8 cellular contexts compared by ENCODE assay signal in the genomic region with DNA sequence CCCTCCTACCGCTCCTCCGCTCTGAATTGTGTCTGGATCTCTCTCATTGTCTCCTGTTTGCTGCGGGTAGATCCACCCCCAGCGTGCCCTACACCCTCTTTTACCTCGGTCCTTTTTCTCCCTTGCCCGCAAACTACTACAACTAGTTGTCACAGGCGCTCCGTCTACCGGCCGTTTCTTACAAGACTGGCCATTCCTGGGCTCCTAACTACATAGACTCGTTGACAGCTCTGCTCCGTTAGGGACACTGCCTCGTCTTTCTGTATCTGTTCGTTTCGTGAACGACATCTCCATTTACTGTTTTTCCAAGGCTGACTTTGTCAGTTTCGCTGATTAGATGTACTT. TPM values are rescaled to one million over a fixed set of nuclear protein-coding genes. Genes with fewer than 3 reads are reported as not detected.
DNase-seq lines count a peak whose midpoint lies in the region; ATAC-seq and TF ChIP-seq lines count a peak whose summit lies in the region.

No MANE protein-coding gene starts in this region.

- H3K4me3 ChIP-seq in foreskin fibroblast (ENCODE audit: low read depth in 1 of 2, low read length in 2 of 2), result peak overlapping the region; percentile 63 to 76

- H3K36me3 Mint-ChIP-seq in activated T-cell treated with anti-CD3 and anti-CD28 coated beads, Interleukin-2, amount 50 U/mL, for 72 hours (ENCODE audit: insufficient read depth in 2 of 2), result peaks cover 4 to 7% of the 10 kb centered on the region in 2 donors
- peaks cover under 1% of the 10 kb centered on the region for H3K36me3 Mint-ChIP-seq in nephron (ENCODE audit: low read depth)

- DNase-seq in activated naive CD4-positive, alpha-beta T cell treated with Interleukin-2 at 50 U/mL for 16 hours, result peak; percentile 31
- no peak for DNase-seq in activated naive CD4-positive, alpha-beta T cell (lab: John Stamatoyannopoulos, UW)
- DNase-seq in NAMALWA (ENCODE audit: low spot score) (peak; percentile 68), foreskin fibroblast (peak; percentile 39 to 73), NCI-H1930 (lab: John Stamatoyannopoulos, UW) (no peak)
- DNase-seq in activated T-cell treated with anti-CD3 and anti-CD28 coated beads, Interleukin-2, amount 50 U/mL, for 72 hours, result peak; percentile 33 to 43

- peak; percentile 33 for ATAC-seq in HG02610 (IDR thresholded peaks at IDR 0.05; ENCODE audit: unreplicated experiment)
- peak; percentile 47 to 48 for ATAC-seq in activated T-cell treated with anti-CD3 and anti-CD28 coated beads, Interleukin-2, amount 50 U/mL, for 72 hours (replicated peaks in 1 of 2)

- H3K4me1 Mint-ChIP-seq in activated T-cell treated with anti-CD3 and anti-CD28 coated beads, Interleukin-2, amount 50 U/mL, for 72 hours (ENCODE audit: low read depth), result peaks cover 31% of the 10 kb centered on the region
- peaks cover 10% of the 10 kb centered on the region for H3K4me1 Mint-ChIP-seq in nephron

- H3K9me3 Mint-ChIP-seq in activated T-cell treated with anti-CD3 and anti-CD28 coated beads, Interleukin-2, amount 50 U/mL, for 72 hours, result no peaks in the 10 kb centered on the region
- H3K9me3 Mint-ChIP-seq in nephron, result no peaks in the 10 kb centered on the region

- no peaks in the 10 kb centered on the region for H3K27me3 Mint-ChIP-seq in activated T-cell treated with anti-CD3 and anti-CD28 coated beads, Interleukin-2, amount 50 U/mL, for 72 hours (ENCODE audit: low read depth)
- peaks cover 19% of the 10 kb centered on the region for H3K27me3 Mint-ChIP-seq in nephron (ENCODE audit: low read depth)

- peak overlapping the region; percentile 89 to 100 for H3K4me3 Mint-ChIP-seq in activated T-cell treated with anti-CD3 and anti-CD28 coated beads, Interleukin-2, amount 50 U/mL, for 72 hours
- H3K4me3 Mint-ChIP-seq in nephron, result peak overlapping the region; percentile 96 to 99 (median 96)

- peak overlapping the region; percentile 72 for H3K27ac Mint-ChIP-seq in activated T-cell treated with anti-CD3 and anti-CD28 coated beads, Interleukin-2, amount 50 U/mL, for 72 hours
- peak overlapping the region; percentile 54 to 85 (median 73) for H3K27ac Mint-ChIP-seq in nephron

- peak; percentile 57 for TF ChIP-seq CTCF in foreskin fibroblast (IDR thresholded peaks at IDR 0.05; ENCODE audit: low read depth, low read length)
- TF ChIP-seq CTCF in nephron (IDR thresholded peaks at IDR 0.05; ENCODE audit: unreplicated experiment in 3 of 3), result peak; percentile 20 to 28 (median 24)

RNA-seq across cellular contexts. Expression of a gene that starts 0.8 kb away (rescaled TPM):
- total RNA-seq in activated T-cell treated with anti-CD3 and anti-CD28 coated beads, Interleukin-2, amount 50 U/mL, for 72 hours, result 10 to 100 TPM; 16.5 to 19.3 TPM

RNA-seq across cellular contexts. Expression of a gene that starts 31.1 kb away (rescaled TPM):
- 100 to 1,000 TPM; 241 to 287 TPM for total RNA-seq in activated T-cell treated with anti-CD3 and anti-CD28 coated beads, Interleukin-2, amount 50 U/mL, for 72 hours

RNA-seq across cellular contexts. Expression of a gene that starts 31.3 kb away (rescaled TPM):
- total RNA-seq in activated T-cell treated with anti-CD3 and anti-CD28 coated beads, Interleukin-2, amount 50 U/mL, for 72 hours, result 10 to 100 TPM; 16.3 to 16.7 TPM

Comparison
In these comparisons a context has a peak if more than half of its experiments do, and no peak if none do; other contexts are left out.
1. DNase-seq: peak in activated naive CD4-positive, alpha-beta T cell treated with Interleukin-2 at 50 U/mL for 16 hours (single experiment), NAMALWA (single experiment), activated T-cell treated with anti-CD3 and anti-CD28 coated beads, Interleukin-2, amount 50 U/mL, for 72 hours (2 of 2) and foreskin fibroblast (2 of 2); none in activated naive CD4-positive, alpha-beta T cell (0 of 4) and NCI-H1930 (0 of 2).